In genomic region chr3:56291244-56291680, GRCh38 we compare ENCODE assay signal across 13 cellular contexts.
DNase-seq lines count a peak whose midpoint lies in the region; ATAC-seq and TF ChIP-seq lines count a peak whose summit lies in the region.
"Had no signal": no experiment of that assay in that cellular context is flagged by ENCODE, and none has a peak within 500 bp of the region (broad histone marks: within the 10 kb centered on the region; RNA-seq: fewer than 3 reads in every experiment).

No MANE protein-coding gene starts in this region.

- peak; percentile 56 for ATAC-seq in HG03159 (IDR thresholded peaks at IDR 0.05; ENCODE audit: unreplicated experiment)
- no peak for ATAC-seq in HG03097 (IDR thresholded peaks at IDR 0.05; ENCODE audit: low FRiP score, unreplicated experiment)
- ATAC-seq: HepG2 had no signal

- H3K36me3 ChIP-seq in Caco-2 (ENCODE audit: control insufficient read depth, insufficient read depth, low read length) = no peaks in the 10 kb centered on the region
- H3K36me3 ChIP-seq in effector memory CD4-positive, alpha-beta T cell (ENCODE audit: control insufficient read depth, insufficient read depth, low read length) = no peaks in the 10 kb centered on the region

- intact Hi-C loops in Caco-2 (cut with micrococcal nuclease; ENCODE audit: unreplicated experiment) = no loop called here

- H3K27ac Mint-ChIP-seq in Caco-2 (ENCODE audit: unreplicated experiment) = no peak overlapping the region
- H3K27ac Mint-ChIP-seq: activated naive CD8-positive, alpha-beta T cell had no signal

- H3K27me3 Mint-ChIP-seq in Caco-2 (ENCODE audit: insufficient read depth, unreplicated experiment) = peaks cover 16% of the 10 kb centered on the region

- no peaks in the 10 kb centered on the region for H3K9me3 Mint-ChIP-seq in Caco-2 (ENCODE audit: unreplicated experiment)

- no peaks in the 10 kb centered on the region for H3K36me3 Mint-ChIP-seq in Caco-2 (ENCODE audit: insufficient read depth, unreplicated experiment)
- H3K36me3 Mint-ChIP-seq: activated naive CD8-positive, alpha-beta T cell had no signal

- CTCF ChIA-PET in Caco-2 (lab: Charles Lee) = no interaction called here

- peak; percentile 7 for DNase-seq in activated CD4-positive, alpha-beta T cell treated with anti-CD3 and anti-CD28 coated beads for 48 hours
- no peak for DNase-seq in activated CD4-positive, alpha-beta T cell treated with anti-CD3 and anti-CD28 coated beads for 1 hour
- DNase-seq in amniotic epithelial cell (ENCODE audit: low read depth) (peak; percentile 22), skeletal muscle cell (ENCODE audit: low read depth) (peak; percentile 69), Caco-2 (no peak)
- DNase-seq in effector memory CD4-positive, alpha-beta T cell = no peak
- DNase-seq: left cardiac atrium had no signal

- no peaks in the 10 kb centered on the region for H3K9me3 ChIP-seq in Caco-2
- H3K9me3 ChIP-seq in effector memory CD4-positive, alpha-beta T cell (ENCODE audit: control insufficient read depth, low read length) = no peaks in the 10 kb centered on the region

- no peak for TF ChIP-seq CTCF in Caco-2 (IDR thresholded peaks at IDR 0.05; ENCODE audit: insufficient read depth in 1 of 2, low read depth in 1 of 2, low read length in 1 of 2, severe bottlenecking in 1 of 2, unreplicated experiment in 1 of 2)

- H3K4me1 ChIP-seq in Caco-2 = no peaks in the 10 kb centered on the region
- H3K4me1 ChIP-seq in effector memory CD4-positive, alpha-beta T cell (ENCODE audit: control insufficient read depth, insufficient read depth, low read length, poor library complexity, severe bottlenecking) = no peaks in the 10 kb centered on the region

- H3K4me3 Mint-ChIP-seq in Caco-2 (ENCODE audit: unreplicated experiment) = no peak overlapping the region
- H3K4me3 Mint-ChIP-seq: activated naive CD8-positive, alpha-beta T cell had no signal

- POLR2A ChIA-PET in Caco-2 (lab: Charles Lee) = no interaction called here

- no TSS peak for BruUV-seq in Caco-2 (replicated peaks; lab: Mats Ljungman, UMichigan)

- no peak overlapping the region for H3K27ac ChIP-seq in effector memory CD4-positive, alpha-beta T cell (ENCODE audit: insufficient read depth, low read length, poor library complexity, severe bottlenecking)
- H3K27ac ChIP-seq: epithelial cell of prostate, VCaP had no signal

- no peaks in the 10 kb centered on the region for H3K27me3 ChIP-seq in Caco-2 (replicated peaks; ENCODE audit: control insufficient read depth, insufficient read depth, low read length)
- H3K27me3 ChIP-seq in effector memory CD4-positive, alpha-beta T cell (replicated peaks; ENCODE audit: control insufficient read depth, insufficient read depth, low read length, poor library complexity, severe bottlenecking) = no peaks in the 10 kb centered on the region

- H3K4me3 ChIP-seq in skeletal muscle cell (ENCODE audit: low read depth, low read length) (no peak overlapping the region), Caco-2 (ENCODE audit: low read depth, low read length) (no peak overlapping the region)
- no peak overlapping the region for H3K4me3 ChIP-seq in effector memory CD4-positive, alpha-beta T cell (ENCODE audit: insufficient read depth, low read depth, low read length, poor library complexity, severe bottlenecking)

- H3K4me1 Mint-ChIP-seq in Caco-2 (ENCODE audit: low read depth, unreplicated experiment) = no peaks in the 10 kb centered on the region

Comparison
In these comparisons a context has a peak if more than half of its experiments do, and no peak if none do; other contexts are left out.
1. DNase-seq: peak in activated CD4-positive, alpha-beta T cell treated with anti-CD3 and anti-CD28 coated beads for 48 hours (single experiment), amniotic epithelial cell (single experiment) and skeletal muscle cell (single experiment); none in activated CD4-positive, alpha-beta T cell treated with anti-CD3 and anti-CD28 coated beads for 1 hour (single experiment), Caco-2 (0 of 2) and effector memory CD4-positive, alpha-beta T cell (0 of 3).